In the genomic region with DNA sequence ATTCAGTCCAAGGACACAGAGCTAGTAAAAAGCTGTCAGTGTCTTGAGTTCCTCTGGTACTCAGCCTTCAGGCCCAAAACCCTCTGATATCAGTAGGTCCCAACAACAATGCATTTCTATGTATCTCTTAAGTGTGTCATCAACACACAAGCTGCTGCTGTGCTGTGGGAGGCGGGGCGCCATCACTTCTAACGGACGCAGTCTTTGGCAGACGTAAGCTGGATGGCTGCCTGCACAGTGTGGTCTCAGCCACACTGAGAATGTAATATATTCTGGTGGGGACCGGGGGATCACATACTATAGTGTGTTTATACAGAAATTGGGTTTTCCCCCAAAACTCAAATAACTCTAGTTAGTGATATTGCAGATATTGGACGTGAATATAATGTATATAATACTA, we compare ENCODE assay signal across 15 cellular contexts.
DNase-seq lines count a peak whose midpoint lies in the region; ATAC-seq and TF ChIP-seq lines count a peak whose summit lies in the region.
"Had no signal": no experiment of that assay in that cellular context is flagged by ENCODE, and none has a peak within 500 bp of the region (broad histone marks: within the 10 kb centered on the region; RNA-seq: fewer than 3 reads in every experiment).

No MANE protein-coding gene starts in this region.

- intact Hi-C loops in heart left ventricle (cut with DNase I) (no loop called here), left ventricle myocardium inferior (cut with micrococcal nuclease) (no loop called here), left ventricle myocardium superior (cut with micrococcal nuclease) (no loop called here), sigmoid colon (cut with DNase I) (no loop called here)

- peaks cover 0 to 22% (median 0%) of the 10 kb centered on the region in 12 donors for H3K4me1 ChIP-seq in heart left ventricle
- peaks cover 25% of the 10 kb centered on the region for H3K4me1 ChIP-seq in left ventricle myocardium inferior
- peaks cover 0 to 15% (median 7%) of the 10 kb centered on the region in 4 donors for H3K4me1 ChIP-seq in sigmoid colon
- H3K4me1 ChIP-seq: A549, BE2C had no signal

- WGBS in heart left ventricle, 4 donors = 42 to 51% (median 50%) methylated on average over 7 of the region's 7 CpGs
- WGBS in sigmoid colon, 2 donors = 73 to 79% methylated on average over 7 of the region's 7 CpGs

- TF ChIP-seq EP300 in sigmoid colon (IDR thresholded peaks at IDR 0.05) = no peak

- ATAC-seq in heart left ventricle (peak in 3 of 4 donors; percentile 53 to 64 (median 55)), left ventricle myocardium superior (peak; percentile 56)
- ATAC-seq: GM12878 had no signal

- H3K27me3 ChIP-seq in heart left ventricle (no peaks in the 10 kb centered on the region), left ventricle myocardium inferior (ENCODE audit: low read depth) (no peaks in the 10 kb centered on the region), sigmoid colon (no peaks in the 10 kb centered on the region)
- H3K27me3 ChIP-seq: BE2C had no signal

- H3K9me3 ChIP-seq in heart left ventricle = peaks cover 0 to 9% (median 0%) of the 10 kb centered on the region in 12 donors
- H3K9me3 ChIP-seq in left ventricle myocardium inferior (replicated peaks) = peaks cover 13% of the 10 kb centered on the region
- peaks cover 0 to 3% (median 0%) of the 10 kb centered on the region in 4 donors for H3K9me3 ChIP-seq in sigmoid colon
- H3K9me3 ChIP-seq: A549, BE2C had no signal

- peak overlapping the region in 1 of 12 donors; percentile 7 for H3K27ac ChIP-seq in heart left ventricle
- no peak overlapping the region for H3K27ac ChIP-seq in left ventricle myocardium inferior (replicated peaks)
- H3K27ac ChIP-seq in sigmoid colon = no peak overlapping the region
- H3K27ac ChIP-seq: A549, C4-2B had no signal

- H3K36me3 ChIP-seq in heart left ventricle (no peaks in the 10 kb centered on the region), left ventricle myocardium inferior (no peaks in the 10 kb centered on the region), sigmoid colon (no peaks in the 10 kb centered on the region)
- H3K36me3 ChIP-seq: BE2C had no signal

- TF ChIP-seq CTCF in heart left ventricle (IDR thresholded peaks at IDR 0.05) (no peak), left ventricle myocardium inferior (IDR thresholded peaks at IDR 0.05; ENCODE audit: borderline replicate concordance) (no peak), sigmoid colon (IDR thresholded peaks at IDR 0.05) (no peak)

- peak in 2 of 5 donors; percentile 53 to 57 for DNase-seq in heart left ventricle
- no peak for DNase-seq in left ventricle myocardium inferior
- DNase-seq in astrocyte of the hippocampus (ENCODE audit: low read depth, low spot score) = peak; percentile 2
- peak; percentile 58 for DNase-seq in left ventricle myocardium superior
- no peak for DNase-seq in RKO (ENCODE audit: low spot score)
- no peak for DNase-seq in sigmoid colon
- DNase-seq in stimulated activated CD4-positive, alpha-beta T cell treated with anti-CD3 and anti-CD28 coated beads, Interleukin-12 subunit alpha, Interleukin-12 subunit beta, amount 100 ng/mL, for 4 hours = no peak
- DNase-seq: BE2C; CD4-positive, alpha-beta memory T cell; DMS79; HCEC 1CT; HFFc6 had no signal

- H3K4me3 ChIP-seq in heart left ventricle (no peak overlapping the region), left ventricle myocardium inferior (no peak overlapping the region), sigmoid colon (no peak overlapping the region)
- H3K4me3 ChIP-seq: A549, GM12878 had no signal

- TF ChIP-seq POLR2A in heart left ventricle (IDR thresholded peaks at IDR 0.05) (no peak), sigmoid colon (IDR thresholded peaks at IDR 0.05) (no peak)

Comparison
In these comparisons a context has a peak if more than half of its experiments do, and no peak if none do; other contexts are left out.
1. DNase-seq: peak in astrocyte of the hippocampus (single experiment) and left ventricle myocardium superior (single experiment); none in left ventricle myocardium inferior (single experiment), RKO (single experiment), sigmoid colon (single experiment) and stimulated activated CD4-positive, alpha-beta T cell treated with anti-CD3 and anti-CD28 coated beads, Interleukin-12 subunit alpha, Interleukin-12 subunit beta, amount 100 ng/mL, for 4 hours (single experiment).